23 cellular contexts compared by ENCODE assay signal in the genomic region with DNA sequence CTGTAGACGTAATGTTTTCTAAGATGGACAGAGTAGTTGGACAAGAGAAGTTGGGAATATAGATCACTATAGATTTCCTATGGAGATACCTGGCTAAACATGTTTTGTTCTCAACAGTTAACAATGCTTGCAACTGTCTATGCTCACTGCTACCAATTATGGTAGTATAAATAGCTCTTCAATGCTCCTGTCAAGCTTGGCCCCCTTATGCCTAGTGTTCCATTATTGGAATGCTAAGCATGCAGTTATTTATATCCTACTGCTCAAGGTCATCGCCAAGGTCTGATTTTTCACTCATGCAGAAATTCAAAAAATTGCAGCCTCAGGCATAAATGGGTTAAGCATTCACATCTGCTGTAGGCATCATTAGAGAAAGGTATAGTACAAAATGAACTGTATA.
DNase-seq lines count a peak whose midpoint lies in the region; ATAC-seq and TF ChIP-seq lines count a peak whose summit lies in the region.
"Had no signal": no experiment of that assay in that cellular context is flagged by ENCODE, and none has a peak within 500 bp of the region (broad histone marks: within the 10 kb centered on the region; RNA-seq: fewer than 3 reads in every experiment).

No MANE protein-coding gene starts in this region.

- H3K4me3 ChIP-seq in left ventricle myocardium inferior (no peak overlapping the region), gastrocnemius medialis (no peak overlapping the region)
- H3K4me3 ChIP-seq: SJSA1 had no signal

- in situ Hi-C loops in gastrocnemius medialis (cut with MboI; ENCODE audit: low sequenced_read_pairs in 4 of 4), result no loop called here

- H3K36me3 ChIP-seq in left ventricle myocardium inferior (no peaks in the 10 kb centered on the region), gastrocnemius medialis (peaks cover 0 to 8% of the 10 kb centered on the region in 2 donors)
- H3K36me3 ChIP-seq: SJSA1 had no signal

- DNase-seq in EH (ENCODE audit: low read depth) (peak; percentile 57), M059J (ENCODE audit: low read depth) (peak; percentile 9), left ventricle myocardium inferior (no peak), renal cortical epithelial cell (ENCODE audit: low read depth) (peak; percentile 55), gastrocnemius medialis (no peak), GM10266 (ENCODE audit: extremely low spot score) (no peak)
- DNase-seq in stimulated activated naive CD4-positive, alpha-beta T cell treated with Interleukin-2 at 50 U/mL for 16 hours (lab: John Stamatoyannopoulos, UW), result no peak
- DNase-seq: AML-193; C1 segment of cervical spinal cord; Calu3; CD8-positive, alpha-beta memory T cell; GF-D8; IMR-90; NCI-H1105; NCI-H146; NCI-H2029; NCI-H226; NCI-H524; NCI-H774; NK-92 treated with Interleukin-12 subunit alpha and Interleukin-12 subunit beta, amount 100 ng/mL, for 24 hours had no signal

- H3K27me3 ChIP-seq in left ventricle myocardium inferior (ENCODE audit: low read depth) (no peaks in the 10 kb centered on the region), gastrocnemius medialis (no peaks in the 10 kb centered on the region)
- H3K27me3 ChIP-seq: SJSA1 had no signal

- H3K9me3 ChIP-seq in left ventricle myocardium inferior (replicated peaks) (no peaks in the 10 kb centered on the region), gastrocnemius medialis (no peaks in the 10 kb centered on the region)
- H3K9me3 ChIP-seq: SJSA1 had no signal

- H3K27ac ChIP-seq in left ventricle myocardium inferior (replicated peaks) (peak overlapping the region; percentile 37), gastrocnemius medialis (no peak overlapping the region)
- H3K27ac ChIP-seq: KMS-11, SJSA1 had no signal

- no peak for TF ChIP-seq CTCF in left ventricle myocardium inferior (IDR thresholded peaks at IDR 0.05; ENCODE audit: borderline replicate concordance)
- TF ChIP-seq CTCF in gastrocnemius medialis (IDR thresholded peaks at IDR 0.05 in 4 of 5, conservative IDR thresholded peaks at IDR 0.05 in 1 of 5), result no peak
- TF ChIP-seq CTCF in GM10266 (IDR thresholded peaks at IDR 0.05; ENCODE audit: control insufficient read depth, insufficient read depth, low read depth, missing control alignments), result no peak

- intact Hi-C loops in left ventricle myocardium inferior (cut with micrococcal nuclease) (no loop called here), gastrocnemius medialis (cut with DNase I; ENCODE audit: low total_unique reads) (no loop called here)

- H3K4me1 ChIP-seq in left ventricle myocardium inferior (peaks cover 19% of the 10 kb centered on the region), gastrocnemius medialis (peaks cover 4% of the 10 kb centered on the region in 2 donors)
- H3K4me1 ChIP-seq: SJSA1 had no signal

- ATAC-seq in gastrocnemius medialis, result no peak
- ATAC-seq: HCT116 had no signal

- TF ChIP-seq POLR2A in gastrocnemius medialis (IDR thresholded peaks at IDR 0.05), result no peak

Comparison
In these comparisons a context has a peak if more than half of its experiments do, and no peak if none do; other contexts are left out.
1. DNase-seq: peak in EH (single experiment), M059J (single experiment) and renal cortical epithelial cell (single experiment); none in left ventricle myocardium inferior (single experiment), gastrocnemius medialis (0 of 2), GM10266 (single experiment) and stimulated activated naive CD4-positive, alpha-beta T cell treated with Interleukin-2 at 50 U/mL for 16 hours (single experiment).